ENCODE assay signal across 8 cellular contexts in the genomic region with DNA sequence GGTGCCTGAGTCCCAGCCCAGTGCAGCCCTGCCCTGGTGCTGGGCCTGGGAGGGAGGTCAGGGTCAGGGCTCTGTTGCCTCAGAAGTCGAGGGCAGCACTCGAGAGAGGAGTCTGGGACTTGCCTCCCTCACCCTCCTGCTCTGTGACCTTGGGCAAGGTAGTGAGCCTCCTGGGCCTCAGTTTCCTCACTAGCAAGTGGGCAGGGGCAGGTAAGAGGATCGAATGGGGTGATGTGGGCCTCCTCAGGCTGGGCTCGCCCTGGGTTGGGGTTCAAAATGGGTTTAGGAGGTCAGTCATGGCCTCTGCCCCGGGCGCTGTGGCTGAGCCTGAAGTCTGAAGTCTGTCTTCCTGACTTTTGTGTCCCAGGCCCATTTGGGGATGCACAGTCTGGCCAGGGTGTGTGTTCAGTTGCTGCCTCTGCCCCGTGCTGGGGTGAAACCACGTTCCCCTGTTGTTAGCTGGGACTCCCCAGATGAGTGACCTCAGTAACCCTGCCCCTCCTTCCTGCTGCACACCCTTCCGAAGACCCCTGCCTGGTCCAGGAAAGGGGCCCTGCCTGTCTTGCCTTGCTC.
DNase-seq lines count a peak whose midpoint lies in the region; ATAC-seq lines count a peak whose summit lies in the region.

No MANE protein-coding gene starts in this region.

- no peaks in the 10 kb centered on the region for H3K27me3 ChIP-seq in muscle layer of colon (ENCODE audit: control insufficient read depth in 1 of 2, insufficient read depth in 2 of 2, low read length in 2 of 2)

- peak overlapping the region; percentile 90 for H3K4me3 Mint-ChIP-seq in stimulated activated naive CD8-positive, alpha-beta T cell treated with anti-CD3 and anti-CD28 coated beads, Interleukin-15, Interleukin-2, amounts not matched to agents 100 ng/mL and 50 ng/mL, for 24 hours

- peaks cover 51% of the 10 kb centered on the region for H3K4me1 Mint-ChIP-seq in stimulated activated naive CD8-positive, alpha-beta T cell treated with anti-CD3 and anti-CD28 coated beads, Interleukin-15, Interleukin-2, amounts not matched to agents 100 ng/mL and 50 ng/mL, for 24 hours (ENCODE audit: low read depth)

- peak overlapping the region; percentile 55 for H3K27ac Mint-ChIP-seq in stimulated activated naive CD8-positive, alpha-beta T cell treated with anti-CD3 and anti-CD28 coated beads, Interleukin-15, Interleukin-2, amounts not matched to agents 100 ng/mL and 50 ng/mL, for 24 hours

- H3K9me3 Mint-ChIP-seq in stimulated activated naive CD8-positive, alpha-beta T cell treated with anti-CD3 and anti-CD28 coated beads, Interleukin-15, Interleukin-2, amounts not matched to agents 100 ng/mL and 50 ng/mL, for 24 hours = no peaks in the 10 kb centered on the region

- H3K36me3 ChIP-seq in muscle layer of colon (ENCODE audit: insufficient read depth, low read length) = no peaks in the 10 kb centered on the region

- H3K36me3 Mint-ChIP-seq in stimulated activated naive CD8-positive, alpha-beta T cell treated with anti-CD3 and anti-CD28 coated beads, Interleukin-15, Interleukin-2, amounts not matched to agents 100 ng/mL and 50 ng/mL, for 24 hours (ENCODE audit: low read depth) = no peaks in the 10 kb centered on the region

- H3K9me3 ChIP-seq in muscle layer of colon (ENCODE audit: low read length) = no peaks in the 10 kb centered on the region

- H3K4me3 ChIP-seq in muscle layer of colon (ENCODE audit: low read depth in 1 of 2, low read length in 2 of 2) = peak overlapping the region; percentile 64 to 76

- H3K27ac ChIP-seq in cingulate gyrus (ENCODE audit: low read depth, low read length) = peak overlapping the region; percentile 55
- H3K27ac ChIP-seq in muscle layer of colon (ENCODE audit: low read depth, low read length) = peak overlapping the region; percentile 35

- H3K9ac ChIP-seq in muscle layer of colon (ENCODE audit: low read length) = peak overlapping the region; percentile 14

- peaks cover 29% of the 10 kb centered on the region for H3K4me1 ChIP-seq in muscle layer of colon (ENCODE audit: insufficient read depth, low read length)

- no peaks in the 10 kb centered on the region for H3K27me3 Mint-ChIP-seq in stimulated activated naive CD8-positive, alpha-beta T cell treated with anti-CD3 and anti-CD28 coated beads, Interleukin-15, Interleukin-2, amounts not matched to agents 100 ng/mL and 50 ng/mL, for 24 hours

- no peak for DNase-seq in stimulated activated naive CD8-positive, alpha-beta T cell treated with anti-CD3 and anti-CD28 coated beads, Interleukin-15, Interleukin-2, amounts not matched to agents 100 U/mL and 50 U/mL, for 24 hours

- no peak for ATAC-seq in stimulated activated naive CD8-positive, alpha-beta T cell treated with anti-CD3 and anti-CD28 coated beads, Interleukin-15, Interleukin-2, amounts not matched to agents 100 U/mL and 50 U/mL, for 24 hours
- ATAC-seq in HG03520 (IDR thresholded peaks at IDR 0.05; ENCODE audit: unreplicated experiment) (no peak), GM21529 (IDR thresholded peaks at IDR 0.05; ENCODE audit: unreplicated experiment) (no peak), GM18519 (IDR thresholded peaks at IDR 0.05; ENCODE audit: low FRiP score, unreplicated experiment) (no peak), GM21723 (IDR thresholded peaks at IDR 0.05; ENCODE audit: unreplicated experiment) (no peak)
